ENCODE assay signal across 16 cellular contexts in the genomic region with DNA sequence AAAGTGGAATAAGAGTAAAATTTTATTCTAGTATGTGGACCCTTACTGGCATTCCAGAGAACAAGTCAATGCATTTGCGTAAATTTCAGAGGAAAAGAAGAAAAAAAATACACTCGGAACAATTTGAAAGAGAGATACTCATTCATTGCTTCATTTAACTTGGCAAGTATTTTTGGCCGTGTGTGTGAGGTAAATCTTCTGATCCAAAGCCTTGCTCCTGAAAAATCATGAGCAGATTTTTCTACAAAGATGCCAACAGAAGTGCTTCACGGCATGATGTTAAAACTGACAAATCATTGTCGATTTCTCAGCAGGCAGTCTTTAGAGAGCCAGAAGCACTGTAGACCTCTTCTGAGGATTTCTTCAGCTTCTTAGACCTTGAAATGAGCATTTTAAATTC.
DNase-seq lines count a peak whose midpoint lies in the region; ATAC-seq and TF ChIP-seq lines count a peak whose summit lies in the region.
"Had no signal": no experiment of that assay in that cellular context is flagged by ENCODE, and none has a peak within 500 bp of the region (broad histone marks: within the 10 kb centered on the region; RNA-seq: fewer than 3 reads in every experiment).

No MANE protein-coding gene starts in this region.

- H3K27me3 ChIP-seq in gastrocnemius medialis: no peaks in the 10 kb centered on the region
- H3K27me3 ChIP-seq in lower lobe of right lung (ENCODE audit: low read depth): no peaks in the 10 kb centered on the region
- H3K27me3 ChIP-seq: BE2C had no signal

- no peak for TF ChIP-seq POLR2A in gastrocnemius medialis (IDR thresholded peaks at IDR 0.05)

- H3K9me3 ChIP-seq in gastrocnemius medialis (no peaks in the 10 kb centered on the region), lower lobe of right lung (no peaks in the 10 kb centered on the region)
- H3K9me3 ChIP-seq: BE2C had no signal

- intact Hi-C loops in gastrocnemius medialis (cut with DNase I; ENCODE audit: low total_unique reads) (no loop called here), lower lobe of right lung (cut with DNase I) (no loop called here)

- DNase-seq in fibroblast of the aortic adventitia (ENCODE audit: low read depth) (peak; percentile 54), inferior parietal cortex (ENCODE audit: extremely low spot score) (peak; percentile 4), gastrocnemius medialis (no peak), DMS79 treated with DMSO at 0.1 percent for 48 hours (lab: John Stamatoyannopoulos, UW) (no peak), lower lobe of right lung (no peak)
- DNase-seq: ACHN; BE2C; C1 segment of cervical spinal cord; CD4-positive, CD25-positive, alpha-beta regulatory T cell; CD8-positive, alpha-beta memory T cell; COR-L47; DMS 273 treated with DMSO at 0.1 percent for 48 hours; DMS53; H9 had no signal

- peak; percentile 27 to 62 for ATAC-seq in gastrocnemius medialis
- no peak for ATAC-seq in HG02884 (IDR thresholded peaks at IDR 0.05; ENCODE audit: unreplicated experiment)
- no peak for ATAC-seq in lower lobe of right lung
- ATAC-seq: HepG2 had no signal

- H3K36me3 ChIP-seq in gastrocnemius medialis (no peaks in the 10 kb centered on the region), lower lobe of right lung (no peaks in the 10 kb centered on the region)
- H3K36me3 ChIP-seq: BE2C had no signal

- no peak overlapping the region for H3K4me3 ChIP-seq in fibroblast of the aortic adventitia (ENCODE audit: low read depth, low read length)
- no peak overlapping the region for H3K4me3 ChIP-seq in gastrocnemius medialis
- no peak overlapping the region for H3K4me3 ChIP-seq in lower lobe of right lung

- H3K27ac ChIP-seq in gastrocnemius medialis: no peak overlapping the region
- H3K27ac ChIP-seq in lower lobe of right lung: no peak overlapping the region

- H3K4me1 ChIP-seq in gastrocnemius medialis (no peaks in the 10 kb centered on the region), lower lobe of right lung (no peaks in the 10 kb centered on the region)
- H3K4me1 ChIP-seq: BE2C had no signal

- in situ Hi-C loops in gastrocnemius medialis (cut with MboI; ENCODE audit: low sequenced_read_pairs in 4 of 4): no loop called here

- TF ChIP-seq CTCF in fibroblast of the aortic adventitia (IDR thresholded peaks at IDR 0.05; ENCODE audit: insufficient read depth, low read length): no peak
- TF ChIP-seq CTCF in gastrocnemius medialis (IDR thresholded peaks at IDR 0.05 in 4 of 5, conservative IDR thresholded peaks at IDR 0.05 in 1 of 5): no peak
- TF ChIP-seq CTCF in lower lobe of right lung (IDR thresholded peaks at IDR 0.05): no peak

Comparison
In these comparisons a context has a peak if more than half of its experiments do, and no peak if none do; other contexts are left out.
1. DNase-seq: peak in fibroblast of the aortic adventitia (single experiment) and inferior parietal cortex (single experiment); none in gastrocnemius medialis (0 of 2), DMS79 treated with DMSO at 0.1 percent for 48 hours (single experiment) and lower lobe of right lung (single experiment).
2. ATAC-seq: peak in gastrocnemius medialis (2 of 2); none in HG02884 (single experiment) and lower lobe of right lung (0 of 2).